ENCODE assay signal across 19 cellular contexts in the genomic region with DNA sequence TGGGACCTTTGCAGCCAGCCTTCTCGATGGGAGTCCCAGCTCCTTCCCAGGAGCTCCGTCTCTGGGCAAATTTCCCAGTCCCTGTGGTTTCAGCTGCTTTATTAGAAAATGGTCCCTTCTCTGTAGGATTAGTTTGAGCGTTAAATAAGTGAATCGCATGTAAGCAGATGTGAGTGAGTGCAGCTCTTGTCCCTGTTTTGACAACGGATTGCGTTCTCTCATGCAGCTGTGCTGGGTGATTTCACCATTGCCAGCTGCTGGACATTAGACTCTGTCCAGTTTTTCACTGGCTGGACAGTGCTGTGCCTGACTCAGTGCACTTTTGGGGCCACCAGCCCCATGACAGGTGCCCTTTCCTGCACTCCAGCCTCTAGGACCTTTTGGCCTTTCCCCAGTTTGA. TPM values are rescaled to one million over a fixed set of nuclear protein-coding genes. Genes with fewer than 3 reads are reported as not detected.
A peak's percentile ranks its signal among the peaks of the same experiment; 100 is the strongest.
DNase-seq lines count a peak whose midpoint lies in the region; ATAC-seq and TF ChIP-seq lines count a peak whose summit lies in the region.
"Had no signal": no experiment of that assay in that cellular context is flagged by ENCODE, and none has a peak within 500 bp of the region (broad histone marks: within the 10 kb centered on the region; RNA-seq: fewer than 3 reads in every experiment).

No MANE protein-coding gene starts in this region.

- DNase-seq in EH (ENCODE audit: low read depth) = peak; percentile 29
- DNase-seq in RPMI7951 (ENCODE audit: low read depth) = peak; percentile 32
- DNase-seq in fibroblast of villous mesenchyme (ENCODE audit: low read depth) = peak; percentile 60
- peak in 6 of 10 donors; percentile 38 to 94 (median 52) for DNase-seq in posterior cingulate gyrus
- no peak for DNase-seq in NCI-H1417 treated with DMSO at 0.1 percent for 48 hours (lab: John Stamatoyannopoulos, UW)
- DNase-seq in H4 (ENCODE audit: low spot score) = no peak
- DNase-seq: activated CD4-positive, alpha-beta T cell treated with anti-CD3 and anti-CD28 coated beads, Interleukin-2, amount 50 U/mL, for 48 hours; activated naive CD8-positive, alpha-beta T cell treated with anti-CD3 and anti-CD28 coated beads, Interleukin-2, amount 50 U/mL, for 24 hours; activated T-cell treated with anti-CD3 and anti-CD28 coated beads, Interleukin-2, amount 50 U/mL, for 72 hours; GM23248; lower lobe of right lung; NCI-H1048; NCI-H446 treated with DMSO at 0.1 percent for 48 hours; sigmoid colon; stimulated activated CD4-positive, alpha-beta T cell treated with anti-CD3 and anti-CD28 coated beads, Interleukin-4, amount 100 ng/mL, for 4 hours; upper lobe of right lung had no signal

- TF ChIP-seq CTCF in fibroblast of villous mesenchyme (IDR thresholded peaks at IDR 0.05; ENCODE audit: insufficient read depth, low read depth, low read length) = no peak

- no peak overlapping the region for H3K4me3 ChIP-seq in fibroblast of villous mesenchyme (ENCODE audit: low read depth, low read length)
- H3K4me3 ChIP-seq: coronary artery, GM23248, lower lobe of right lung, sigmoid colon, upper lobe of right lung had no signal

- ATAC-seq in HG03196 (IDR thresholded peaks at IDR 0.05; ENCODE audit: unreplicated experiment) (no peak), GM18519 (IDR thresholded peaks at IDR 0.05; ENCODE audit: low FRiP score, unreplicated experiment) (no peak)
- ATAC-seq: activated naive CD8-positive, alpha-beta T cell treated with anti-CD3 and anti-CD28 coated beads, Interleukin-2, amount 50 U/mL, for 24 hours; activated T-cell treated with anti-CD3 and anti-CD28 coated beads, Interleukin-2, amount 50 U/mL, for 72 hours; lower lobe of right lung; upper lobe of right lung had no signal

- intact Hi-C loops in posterior cingulate gyrus (cut with DNase I) = no loop called here

RNA-seq across cellular contexts. Expression of gene CEL, which starts 11.6 kb away (rescaled TPM):
- 0.12 TPM in 1 of 2 replicates, not detected in the other for total RNA-seq in RPMI7951 (2014; rRNA removed; shearing (Covaris generic))
- total RNA-seq in fibroblast of villous mesenchyme = under 0.01 TPM in 2 replicates
- 0.06 and 0.14 TPM in 2 replicates for total RNA-seq in H4 (2014; rRNA removed; shearing (Covaris generic))

RNA-seq across cellular contexts. Expression of gene GTF3C5, which starts 19.3 kb away (rescaled TPM):
- total RNA-seq in RPMI7951 (2014; rRNA removed; shearing (Covaris generic)) = 45.9 and 48.3 TPM in 2 replicates
- total RNA-seq in fibroblast of villous mesenchyme = 30.7 and 32.2 TPM in 2 replicates
- total RNA-seq in H4 (2014; rRNA removed; shearing (Covaris generic)) = 52.5 and 54.6 TPM in 2 replicates

Comparison
In these comparisons a context has a peak if more than half of its experiments do, and no peak if none do; other contexts are left out.
1. DNase-seq: peak in EH (single experiment), RPMI7951 (single experiment), fibroblast of villous mesenchyme (single experiment) and posterior cingulate gyrus (6 of 10); none in NCI-H1417 treated with DMSO at 0.1 percent for 48 hours (single experiment) and H4 (single experiment).